Comparison of ENCODE assay signal across 8 cellular contexts in the genomic region with DNA sequence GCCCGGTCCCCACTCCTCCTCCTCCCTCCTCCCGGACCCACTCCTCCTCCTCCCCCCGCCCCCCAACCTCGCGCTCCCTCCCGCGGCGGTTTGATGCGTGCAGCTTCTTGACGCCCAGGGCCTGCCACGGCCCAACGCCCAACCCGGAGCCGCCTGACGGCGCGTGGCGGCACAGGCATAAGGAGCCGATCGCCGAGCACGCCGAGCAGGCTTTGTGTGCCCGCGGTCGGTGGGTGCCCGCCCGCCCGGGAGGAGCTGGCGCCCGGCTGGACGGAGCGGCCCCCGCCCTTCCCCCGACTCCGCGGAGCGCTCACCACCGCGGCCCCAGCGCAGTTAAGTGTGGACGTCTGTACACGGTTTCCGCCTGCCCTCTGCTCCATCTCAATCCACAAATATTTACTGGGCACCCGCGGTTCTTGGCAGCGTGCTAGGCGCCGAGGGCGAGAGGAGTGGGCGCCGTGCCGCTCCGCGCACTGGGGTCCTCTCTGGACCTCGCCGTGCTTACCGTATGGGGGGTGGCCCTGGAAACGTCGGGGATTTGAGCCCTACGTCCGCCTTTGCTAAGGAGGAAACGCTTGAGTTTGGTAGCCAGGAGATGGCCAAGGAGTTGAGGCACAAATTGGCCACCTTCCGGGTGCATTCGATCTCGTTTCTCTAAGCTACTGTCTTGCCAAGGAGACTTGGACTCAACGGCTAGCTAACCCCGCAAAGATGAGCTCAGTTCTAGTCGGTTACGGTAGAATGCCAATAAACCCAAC. TPM values are rescaled to one million over a fixed set of nuclear protein-coding genes. Genes with fewer than 3 reads are reported as not detected.
DNase-seq lines count a peak whose midpoint lies in the region; ATAC-seq lines count a peak whose summit lies in the region.

No MANE protein-coding gene starts in this region.

- H3K36me3 Mint-ChIP-seq in naive B cell = no peaks in the 10 kb centered on the region

- H3K4me3 Mint-ChIP-seq in naive B cell = peak overlapping the region; percentile 80 to 96 (median 91)

- peak; percentile 65 for ATAC-seq in GM21737 (IDR thresholded peaks at IDR 0.05; ENCODE audit: unreplicated experiment)
- peak; percentile 83 for ATAC-seq in naive B cell (ENCODE audit: low read depth in 2 of 2)

- DNase-seq in DMS53 (lab: John Stamatoyannopoulos, UW) = peak; percentile 98
- peak; percentile 78 to 89 for DNase-seq in Kasumi-1 (lab: John Stamatoyannopoulos, UW)
- peak; percentile 91 for DNase-seq in RKO (ENCODE audit: low spot score)
- peak; percentile 96 to 97 for DNase-seq in activated T-helper 1 cell treated with anti-CD3 and anti-CD28 coated beads, Interleukin-2, amount 50 U/mL, for 16 hours (ENCODE audit: low read depth in 1 of 2, low spot score in 1 of 2)
- DNase-seq in fibroblast of gingiva (ENCODE audit: low read depth) = peak; percentile 98
- peak; percentile 90 for DNase-seq in naive B cell
- peak; percentile 94 to 97 for DNase-seq in stimulated activated CD8-positive, alpha-beta memory T cell treated with anti-CD3 and anti-CD28 coated beads, Interleukin-7, amount 100 ng/mL, for 48 hours (ENCODE audit: extremely low read depth in 1 of 2, low read depth in 1 of 2)

- H3K4me1 Mint-ChIP-seq in naive B cell = peaks cover 47 to 62% (median 49%) of the 10 kb centered on the region in 3 donors

- no peaks in the 10 kb centered on the region for H3K27me3 Mint-ChIP-seq in naive B cell

- H3K9me3 Mint-ChIP-seq in naive B cell = no peaks in the 10 kb centered on the region

- peak overlapping the region; percentile 89 to 96 (median 92) for H3K27ac Mint-ChIP-seq in naive B cell

RNA-seq across cellular contexts. Expression of a gene that starts 0.4 kb away (rescaled TPM):
- 10 to 100 TPM; 19.6 to 33.8 (median 26.3) TPM for polyA plus RNA-seq in naive B cell (ENCODE audit: low read depth in 6 of 6)

RNA-seq across cellular contexts. Expression of a gene that starts 11.0 kb away (rescaled TPM):
- polyA plus RNA-seq in naive B cell (ENCODE audit: low read depth in 6 of 6) = 100 to 1,000 TPM in 1 of 6 donors, 10 to 100 TPM in 5; 70.7 to 117 (median 76.1) TPM

RNA-seq across cellular contexts. Expression of a gene that starts 15.4 kb away (rescaled TPM):
- 10 to 100 TPM; 31.9 to 69.4 (median 38.9) TPM for polyA plus RNA-seq in naive B cell (ENCODE audit: low read depth in 6 of 6)

RNA-seq across cellular contexts. Expression of a gene that starts 23.3 kb away (rescaled TPM):
- polyA plus RNA-seq in naive B cell (ENCODE audit: low read depth in 6 of 6) = 10 to 100 TPM; 14.3 to 35.0 (median 26.3) TPM

RNA-seq across cellular contexts. Expression of a gene that starts 23.6 kb away (rescaled TPM):
- polyA plus RNA-seq in naive B cell (ENCODE audit: low read depth in 6 of 6) = 10 to 100 TPM in 3 of 6 donors, 1 to 10 TPM in 3; 6.9 to 14.4 (median 9.6) TPM

Comparison
In these comparisons a context has a peak if more than half of its experiments do, and no peak if none do; other contexts are left out.
1. Peak in every context shown above with its lines: DNase-seq and ATAC-seq.